Comparison of ENCODE assay signal across 25 cellular contexts in the genomic region with DNA sequence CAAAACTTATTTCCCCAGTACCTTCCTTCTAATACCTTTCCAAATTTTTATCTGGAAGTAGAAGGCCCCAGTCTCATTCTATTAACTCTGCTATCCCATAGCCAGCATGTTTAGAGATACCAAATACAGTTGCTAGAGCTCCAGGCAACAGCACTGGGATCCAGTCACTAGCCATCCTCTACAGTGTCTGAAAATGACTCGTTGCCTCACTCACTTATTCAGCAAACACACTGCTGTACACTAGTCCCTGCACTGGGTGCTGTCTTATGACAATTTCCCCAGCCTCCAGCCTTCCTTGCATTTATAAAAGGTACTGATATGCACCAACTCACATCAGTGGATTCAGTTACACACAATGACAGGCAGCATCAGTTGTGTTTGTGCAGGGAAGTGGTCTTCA.
DNase-seq lines count a peak whose midpoint lies in the region; ATAC-seq, FAIRE-seq and TF ChIP-seq lines count a peak whose summit lies in the region.
"Had no signal": no experiment of that assay in that cellular context is flagged by ENCODE, and none has a peak within 500 bp of the region (broad histone marks: within the 10 kb centered on the region; RNA-seq: fewer than 3 reads in every experiment).

No MANE protein-coding gene starts in this region.

- intact Hi-C loops in mammary epithelial cell (cut with micrococcal nuclease) (no loop called here), MCF 10A (cut with micrococcal nuclease) (no loop called here)

- no peaks in the 10 kb centered on the region for H3K36me3 Mint-ChIP-seq in MCF 10A (ENCODE audit: insufficient read depth, unreplicated experiment)
- H3K36me3 Mint-ChIP-seq: CD4-positive, CD25-positive, alpha-beta regulatory T cell; CD8-positive, alpha-beta T cell had no signal

- H3K4me1 Mint-ChIP-seq in MCF 10A (ENCODE audit: insufficient read depth, unreplicated experiment), result no peaks in the 10 kb centered on the region
- H3K4me1 Mint-ChIP-seq: B cell; CD4-positive, CD25-positive, alpha-beta regulatory T cell had no signal

- dilution Hi-C loops in mammary epithelial cell (cut with HindIII; ENCODE audit: low sequenced_read_pairs), result no loop called here
- dilution Hi-C loops in keratinocyte (cut with MboI; ENCODE audit: extremely low pct_ligation_motif_present, low sequenced_read_pairs), result no loop called here

- no peaks in the 10 kb centered on the region for H3K27me3 Mint-ChIP-seq in MCF 10A (ENCODE audit: insufficient read depth, unreplicated experiment)
- H3K27me3 Mint-ChIP-seq: B cell; CD4-positive, CD25-positive, alpha-beta regulatory T cell had no signal

- CTCF ChIA-PET in mammary epithelial cell (lab: Charles Lee; ENCODE audit: low non-redundant PET), result no interaction called here
- CTCF ChIA-PET in MCF 10A (lab: Yijun Ruan, JAX), result no interaction called here

- H3K4me2 ChIP-seq in mammary epithelial cell (ENCODE audit: insufficient read depth, low read depth, low read length) (no peak overlapping the region), keratinocyte (ENCODE audit: control insufficient read depth, extremely low read depth, insufficient read depth, low read depth, low read length) (no peak overlapping the region)
- H3K4me2 ChIP-seq: BLaER1 had no signal

- no peak overlapping the region for H3K27ac ChIP-seq in mammary epithelial cell (ENCODE audit: insufficient read depth, low read depth, low read length)
- no peak overlapping the region for H3K27ac ChIP-seq in keratinocyte (ENCODE audit: control insufficient read depth, insufficient read depth, low read length)
- H3K27ac ChIP-seq: 22Rv1, BLaER1, C4-2B, GM23248 had no signal

- H4K20me1 ChIP-seq in mammary epithelial cell (ENCODE audit: insufficient read depth, low read length), result no peaks in the 10 kb centered on the region
- no peaks in the 10 kb centered on the region for H4K20me1 ChIP-seq in keratinocyte (ENCODE audit: control insufficient read depth, extremely low read depth, insufficient read depth, low read length)
- H4K20me1 ChIP-seq: BLaER1 had no signal

- no peaks in the 10 kb centered on the region for H3K9me3 ChIP-seq in mammary epithelial cell (replicated peaks; ENCODE audit: insufficient read depth, low read length)
- no peaks in the 10 kb centered on the region for H3K9me3 ChIP-seq in keratinocyte (ENCODE audit: control insufficient read depth, low read depth, low read length)
- H3K9me3 ChIP-seq: BLaER1, Caco-2 had no signal

- ATAC-seq in HG02759 (IDR thresholded peaks at IDR 0.05; ENCODE audit: unreplicated experiment), result no peak
- ATAC-seq in GM19452 (IDR thresholded peaks at IDR 0.05; ENCODE audit: unreplicated experiment), result no peak
- no peak for ATAC-seq in GM19328 (IDR thresholded peaks at IDR 0.05; ENCODE audit: unreplicated experiment)
- ATAC-seq: CD8-positive, alpha-beta T cell had no signal

- H3K36me3 ChIP-seq in mammary epithelial cell (ENCODE audit: insufficient read depth, low read length) (no peaks in the 10 kb centered on the region), bronchial epithelial cell (ENCODE audit: control insufficient read depth, insufficient read depth, low read length) (no peaks in the 10 kb centered on the region), keratinocyte (ENCODE audit: control insufficient read depth in 2 of 2, extremely low read depth in 1 of 2, insufficient read depth in 2 of 2, low read length in 2 of 2) (no peaks in the 10 kb centered on the region)
- H3K36me3 ChIP-seq: BLaER1 had no signal

- H2AFZ ChIP-seq in mammary epithelial cell (ENCODE audit: low read depth, low read length) (no peak overlapping the region), keratinocyte (ENCODE audit: control insufficient read depth, low read length) (no peak overlapping the region)
- H2AFZ ChIP-seq: GM23248 had no signal

- no peak for TF ChIP-seq CTCF in mammary epithelial cell (conservative IDR thresholded peaks at IDR 0.05 in 1 of 2, IDR thresholded peaks at IDR 0.05 in 1 of 2; ENCODE audit: extremely low read depth in 1 of 2, insufficient read depth in 1 of 2, low read depth in 1 of 2, low read length in 2 of 2)
- TF ChIP-seq CTCF in MCF 10A (IDR thresholded peaks at IDR 0.05; ENCODE audit: unreplicated experiment), result no peak
- TF ChIP-seq CTCF in bronchial epithelial cell (IDR thresholded peaks at IDR 0.05; ENCODE audit: insufficient read depth, low read length, severe bottlenecking), result no peak
- no peak for TF ChIP-seq CTCF in keratinocyte (optimal IDR thresholded peaks at IDR 0.05 in 1 of 3, IDR thresholded peaks at IDR 0.05 in 1 of 3, conservative IDR thresholded peaks at IDR 0.05 in 1 of 3; ENCODE audit: extremely low read depth in 1 of 3, insufficient read depth in 2 of 3, low read length in 3 of 3)

- H3K27me3 ChIP-seq in mammary epithelial cell (ENCODE audit: insufficient read depth, low read length) (no peaks in the 10 kb centered on the region), bronchial epithelial cell (ENCODE audit: control insufficient read depth, insufficient read depth, low read length) (no peaks in the 10 kb centered on the region), keratinocyte (ENCODE audit: control insufficient read depth, extremely low read depth, insufficient read depth, low read length) (no peaks in the 10 kb centered on the region)
- H3K27me3 ChIP-seq: BLaER1 had no signal

- BruUV-seq in mammary epithelial cell (replicated peaks; lab: Mats Ljungman, UMichigan) (no TSS peak), MCF 10A (replicated peaks; lab: Mats Ljungman, UMichigan) (no TSS peak)

- in situ Hi-C loops in mammary epithelial cell (cut with MboI; ENCODE audit: low sequenced_read_pairs in 2 of 2), result no loop called here

- POLR2A ChIA-PET in MCF 10A (lab: Yijun Ruan, JAX), result no interaction called here

- H3K4me1 ChIP-seq in mammary epithelial cell (ENCODE audit: insufficient read depth, low read length), result peaks cover 15% of the 10 kb centered on the region
- H3K4me1 ChIP-seq in keratinocyte (ENCODE audit: control insufficient read depth, extremely low read depth, insufficient read depth, low read length), result peaks cover 6% of the 10 kb centered on the region
- H3K4me1 ChIP-seq: Caco-2 had no signal

- peaks cover 22% of the 10 kb centered on the region for H3K79me2 ChIP-seq in mammary epithelial cell (ENCODE audit: insufficient read depth, low read length)
- no peaks in the 10 kb centered on the region for H3K79me2 ChIP-seq in keratinocyte (ENCODE audit: control insufficient read depth, insufficient read depth, low read length)

- H3K4me3 Mint-ChIP-seq in MCF 10A (ENCODE audit: unreplicated experiment), result no peak overlapping the region
- H3K4me3 Mint-ChIP-seq: B cell; CD4-positive, CD25-positive, alpha-beta regulatory T cell; CD8-positive, alpha-beta T cell had no signal

- FAIRE-seq in bronchial epithelial cell (lab: Jason Lieb, UNC) (no peak), keratinocyte (lab: Jason Lieb, UNC) (peak; percentile 62)
- FAIRE-seq: A204.1, GM12891, GM18507, H1 had no signal

- H3K9ac ChIP-seq in mammary epithelial cell (ENCODE audit: insufficient read depth, low read length) (no peak overlapping the region), keratinocyte (ENCODE audit: control insufficient read depth, extremely low read depth, insufficient read depth, low read length) (no peak overlapping the region)
- H3K9ac ChIP-seq: BLaER1, GM23248 had no signal

- H3K27ac Mint-ChIP-seq in MCF 10A (ENCODE audit: low read depth, unreplicated experiment), result no peak overlapping the region
- H3K27ac Mint-ChIP-seq: B cell; CD4-positive, CD25-positive, alpha-beta regulatory T cell; CD8-positive, alpha-beta T cell had no signal

- H3K4me3 ChIP-seq in mammary epithelial cell (replicated peaks in 1 of 3; ENCODE audit: insufficient read depth in 1 of 3, low read depth in 2 of 3, low read length in 3 of 3) (no peak overlapping the region), bronchial epithelial cell (ENCODE audit: low read depth, low read length) (no peak overlapping the region), keratinocyte (ENCODE audit: control insufficient read depth in 2 of 3, extremely low read depth in 1 of 3, insufficient read depth in 2 of 3, low read depth in 1 of 3, low read length in 3 of 3) (no peak overlapping the region)
- H3K4me3 ChIP-seq: BLaER1, GM23248 had no signal

- H3K9me3 Mint-ChIP-seq in MCF 10A (ENCODE audit: unreplicated experiment), result peaks cover 14% of the 10 kb centered on the region
- H3K9me3 Mint-ChIP-seq: CD8-positive, alpha-beta T cell had no signal

- DNase-seq in mammary epithelial cell, result peak; percentile 34
- no peak for DNase-seq in MCF 10A (ENCODE audit: unreplicated experiment)
- DNase-seq in bronchial epithelial cell (ENCODE audit: low read depth), result peak; percentile 11
- no peak for DNase-seq in keratinocyte (ENCODE audit: low read depth, low spot score)
- DNase-seq: Caco-2; CD4-positive, CD25-positive, alpha-beta regulatory T cell; CD8-positive, alpha-beta T cell; DMS153; DND-41; EL; GDM1; GM23248; H7; HCEC 1CT had no signal

- no peaks in the 10 kb centered on the region for H3K9me1 ChIP-seq in keratinocyte (ENCODE audit: control insufficient read depth, extremely low read depth, insufficient read depth, low read length)

- 93% methylated on average over 1 of the region's 1 CpG for WGBS in mammary epithelial cell (ENCODE audit: low coverage, missing lambda C conversion rate)

Comparison
In these comparisons a context has a peak if more than half of its experiments do, and no peak if none do; other contexts are left out.
1. DNase-seq: peak in mammary epithelial cell (single experiment) and bronchial epithelial cell (single experiment); none in MCF 10A (single experiment) and keratinocyte (single experiment).